In the genomic region with DNA sequence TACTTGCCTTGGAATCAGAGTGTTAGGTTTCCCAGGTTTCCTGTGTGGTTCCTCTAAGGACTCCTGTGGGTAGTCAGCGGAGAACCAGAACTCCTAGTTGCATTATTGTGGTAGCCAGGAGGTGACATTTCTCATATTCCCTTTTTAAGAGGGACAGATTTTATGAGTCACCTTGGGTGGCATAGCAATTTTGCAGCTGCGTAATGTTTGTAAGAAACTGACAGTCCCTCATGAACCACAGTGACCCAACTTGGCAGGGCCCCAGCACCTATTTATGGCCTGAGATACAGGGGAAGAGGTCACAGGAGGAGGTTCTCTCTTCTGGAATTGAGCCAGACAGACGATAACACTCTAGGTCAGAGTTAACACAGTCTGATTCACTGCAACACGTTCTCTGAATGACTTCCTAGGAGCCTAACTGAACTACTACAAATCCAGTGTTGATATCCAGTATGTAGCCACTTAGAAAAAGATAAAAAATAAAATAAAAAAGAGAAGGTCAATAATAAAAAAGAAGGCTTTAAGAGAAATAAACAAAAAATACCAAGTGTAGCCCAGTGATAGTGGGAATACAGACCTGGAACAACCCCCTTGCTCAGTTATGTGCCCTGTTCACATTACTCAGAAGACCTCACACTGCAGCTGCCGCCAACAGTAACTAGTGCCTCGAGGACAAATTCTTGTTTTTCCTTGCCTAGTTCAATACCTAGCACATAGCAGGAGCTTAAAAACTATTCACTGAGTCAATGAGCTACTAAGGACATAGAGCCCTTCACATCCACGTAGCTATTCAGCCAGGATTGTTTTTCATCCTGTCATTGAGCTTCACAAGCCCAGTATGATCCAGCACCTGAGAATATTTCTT, we compare ENCODE assay signal across 8 cellular contexts. TPM values are rescaled to one million over a fixed set of nuclear protein-coding genes. Genes with fewer than 3 reads are reported as not detected.
DNase-seq lines count a peak whose midpoint lies in the region; ATAC-seq and TF ChIP-seq lines count a peak whose summit lies in the region.

No MANE protein-coding gene starts in this region.

- peak overlapping the region in 1 of 3 donors; percentile 10 for H3K4me3 ChIP-seq in liver (ENCODE audit: low read depth in 1 of 3, low read length in 3 of 3)
- peak overlapping the region in 2 of 5 donors; percentile 0 to 11 for H3K4me3 ChIP-seq in subcutaneous abdominal adipose tissue (ENCODE audit: low read depth in 1 of 5, low read length in 5 of 5)

- H3K9ac ChIP-seq in liver (ENCODE audit: low read depth in 1 of 2, low read length in 2 of 2) (peak overlapping the region in 1 of 2 donors; percentile 37), subcutaneous abdominal adipose tissue (ENCODE audit: low read length in 5 of 5) (peak overlapping the region in 2 of 5 donors; percentile 2 to 61)

- 22% methylated on average over 7 of the region's 7 CpGs for WGBS in liver

- TF ChIP-seq RAD21 in liver (IDR thresholded peaks at IDR 0.05), result peak; percentile 58 to 60

- H3K27ac ChIP-seq in liver (ENCODE audit: low read depth in 1 of 2, low read length in 2 of 2), result peak overlapping the region in 1 of 2 donors; percentile 26
- peak overlapping the region; percentile 86 for H3K27ac ChIP-seq in subcutaneous abdominal adipose tissue (ENCODE audit: low read depth, low read length)

- no peaks in the 10 kb centered on the region for H3K9me3 ChIP-seq in liver (ENCODE audit: control insufficient read depth in 4 of 4, low read length in 3 of 4)
- peaks cover 0 to 5% (median 0%) of the 10 kb centered on the region in 5 donors for H3K9me3 ChIP-seq in subcutaneous abdominal adipose tissue (ENCODE audit: control insufficient read depth in 5 of 5, low read length in 5 of 5)

- H3K36me3 ChIP-seq in liver (ENCODE audit: control insufficient read depth in 4 of 4, insufficient read depth in 3 of 4, low read depth in 1 of 4, low read length in 3 of 4) (no peaks in the 10 kb centered on the region), subcutaneous abdominal adipose tissue (ENCODE audit: control insufficient read depth in 5 of 5, insufficient read depth in 5 of 5, low read length in 5 of 5) (no peaks in the 10 kb centered on the region)

- H3K27me3 ChIP-seq in liver (ENCODE audit: control insufficient read depth in 4 of 4, insufficient read depth in 4 of 4, low read length in 3 of 4), result no peaks in the 10 kb centered on the region
- H3K27me3 ChIP-seq in subcutaneous abdominal adipose tissue (ENCODE audit: control insufficient read depth in 5 of 5, insufficient read depth in 4 of 5, low read length in 5 of 5), result no peaks in the 10 kb centered on the region

- ATAC-seq in GM18858 (IDR thresholded peaks at IDR 0.05; ENCODE audit: unreplicated experiment) (peak; percentile 87), HG03139 (IDR thresholded peaks at IDR 0.05; ENCODE audit: unreplicated experiment) (peak; percentile 69)

- TF ChIP-seq CTCF in liver (IDR thresholded peaks at IDR 0.05; ENCODE audit: low read depth, low read length, missing input control), result no peak

- DNase-seq in AML-193 (lab: John Stamatoyannopoulos, UW) (peak; percentile 82 to 86), NCI-H226 (peak; percentile 73), astrocyte of the hippocampus (ENCODE audit: low read depth, low spot score) (peak; percentile 74)
- no peak for DNase-seq in stimulated activated naive CD4-positive, alpha-beta T cell (lab: John Stamatoyannopoulos, UW)

- H3K4me1 ChIP-seq in liver (ENCODE audit: control insufficient read depth in 4 of 4, insufficient read depth in 4 of 4, low read length in 3 of 4) (peaks cover 4 to 12% (median 7%) of the 10 kb centered on the region in 4 donors), subcutaneous abdominal adipose tissue (ENCODE audit: control insufficient read depth in 5 of 5, insufficient read depth in 5 of 5, low read length in 5 of 5) (peaks cover 2 to 44% (median 21%) of the 10 kb centered on the region in 5 donors)

TF ChIP-seq in liver, 16 proteins besides CTCF, POLR2A, EP300 and RAD21:
- TF ChIP-seq SP1 (IDR thresholded peaks at IDR 0.05) (peak; percentile 84), HNF4G (IDR thresholded peaks at IDR 0.05) (no peak), JUND (IDR thresholded peaks at IDR 0.05) (peak; percentile 92 to 96), YY1 (IDR thresholded peaks at IDR 0.05) (peak; percentile 30), TAF1 (conservative IDR thresholded peaks at IDR 0.05) (no peak), GABPA (IDR thresholded peaks at IDR 0.05 in 1 of 2, conservative IDR thresholded peaks at IDR 0.05 in 1 of 2) (no peak), EGR1 (IDR thresholded peaks at IDR 0.05; ENCODE audit: low read depth in 2 of 2) (no peak), NR2F2 (IDR thresholded peaks at IDR 0.05) (peak; percentile 98), FOXA2 (IDR thresholded peaks at IDR 0.05) (no peak), RXRA (IDR thresholded peaks at IDR 0.05) (peak; percentile 94), FOXA1 (IDR thresholded peaks at IDR 0.05) (no peak), HNF4A (conservative IDR thresholded peaks at IDR 0.05) (peak; percentile 69 to 72)
- TF ChIP-seq, protein P1, sequence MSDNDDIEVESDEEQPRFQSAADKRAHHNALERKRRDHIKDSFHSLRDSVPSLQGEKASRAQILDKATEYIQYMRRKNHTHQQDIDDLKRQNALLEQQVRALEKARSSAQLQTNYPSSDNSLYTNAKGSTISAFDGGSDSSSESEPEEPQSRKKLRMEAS (IDR thresholded peaks at IDR 0.05), result peak; percentile 20
- TF ChIP-seq, protein P2, sequence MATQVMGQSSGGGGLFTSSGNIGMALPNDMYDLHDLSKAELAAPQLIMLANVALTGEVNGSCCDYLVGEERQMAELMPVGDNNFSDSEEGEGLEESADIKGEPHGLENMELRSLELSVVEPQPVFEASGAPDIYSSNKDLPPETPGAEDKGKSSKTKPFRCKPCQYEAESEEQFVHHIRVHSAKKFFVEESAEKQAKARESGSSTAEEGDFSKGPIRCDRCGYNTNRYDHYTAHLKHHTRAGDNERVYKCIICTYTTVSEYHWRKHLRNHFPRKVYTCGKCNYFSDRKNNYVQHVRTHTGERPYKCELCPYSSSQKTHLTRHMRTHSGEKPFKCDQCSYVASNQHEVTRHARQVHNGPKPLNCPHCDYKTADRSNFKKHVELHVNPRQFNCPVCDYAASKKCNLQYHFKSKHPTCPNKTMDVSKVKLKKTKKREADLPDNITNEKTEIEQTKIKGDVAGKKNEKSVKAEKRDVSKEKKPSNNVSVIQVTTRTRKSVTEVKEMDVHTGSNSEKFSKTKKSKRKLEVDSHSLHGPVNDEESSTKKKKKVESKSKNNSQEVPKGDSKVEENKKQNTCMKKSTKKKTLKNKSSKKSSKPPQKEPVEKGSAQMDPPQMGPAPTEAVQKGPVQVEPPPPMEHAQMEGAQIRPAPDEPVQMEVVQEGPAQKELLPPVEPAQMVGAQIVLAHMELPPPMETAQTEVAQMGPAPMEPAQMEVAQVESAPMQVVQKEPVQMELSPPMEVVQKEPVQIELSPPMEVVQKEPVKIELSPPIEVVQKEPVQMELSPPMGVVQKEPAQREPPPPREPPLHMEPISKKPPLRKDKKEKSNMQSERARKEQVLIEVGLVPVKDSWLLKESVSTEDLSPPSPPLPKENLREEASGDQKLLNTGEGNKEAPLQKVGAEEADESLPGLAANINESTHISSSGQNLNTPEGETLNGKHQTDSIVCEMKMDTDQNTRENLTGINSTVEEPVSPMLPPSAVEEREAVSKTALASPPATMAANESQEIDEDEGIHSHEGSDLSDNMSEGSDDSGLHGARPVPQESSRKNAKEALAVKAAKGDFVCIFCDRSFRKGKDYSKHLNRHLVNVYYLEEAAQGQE (IDR thresholded peaks at IDR 0.05), result no peak
- TF ChIP-seq, protein P3, sequence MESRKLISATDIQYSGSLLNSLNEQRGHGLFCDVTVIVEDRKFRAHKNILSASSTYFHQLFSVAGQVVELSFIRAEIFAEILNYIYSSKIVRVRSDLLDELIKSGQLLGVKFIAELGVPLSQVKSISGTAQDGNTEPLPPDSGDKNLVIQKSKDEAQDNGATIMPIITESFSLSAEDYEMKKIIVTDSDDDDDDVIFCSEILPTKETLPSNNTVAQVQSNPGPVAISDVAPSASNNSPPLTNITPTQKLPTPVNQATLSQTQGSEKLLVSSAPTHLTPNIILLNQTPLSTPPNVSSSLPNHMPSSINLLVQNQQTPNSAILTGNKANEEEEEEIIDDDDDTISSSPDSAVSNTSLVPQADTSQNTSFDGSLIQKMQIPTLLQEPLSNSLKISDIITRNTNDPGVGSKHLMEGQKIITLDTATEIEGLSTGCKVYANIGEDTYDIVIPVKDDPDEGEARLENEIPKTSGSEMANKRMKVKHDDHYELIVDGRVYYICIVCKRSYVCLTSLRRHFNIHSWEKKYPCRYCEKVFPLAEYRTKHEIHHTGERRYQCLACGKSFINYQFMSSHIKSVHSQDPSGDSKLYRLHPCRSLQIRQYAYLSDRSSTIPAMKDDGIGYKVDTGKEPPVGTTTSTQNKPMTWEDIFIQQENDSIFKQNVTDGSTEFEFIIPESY (IDR thresholded peaks at IDR 0.05), result no peak
- TF ChIP-seq, protein P4, sequence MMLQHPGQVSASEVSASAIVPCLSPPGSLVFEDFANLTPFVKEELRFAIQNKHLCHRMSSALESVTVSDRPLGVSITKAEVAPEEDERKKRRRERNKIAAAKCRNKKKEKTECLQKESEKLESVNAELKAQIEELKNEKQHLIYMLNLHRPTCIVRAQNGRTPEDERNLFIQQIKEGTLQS (IDR thresholded peaks at IDR 0.05), result peak; percentile 46
TF ChIP-seq in liver: peak in this region for 8.

RNA-seq across cellular contexts. Expression of a gene that starts 50.7 kb away (rescaled TPM):
- 1 to 10 TPM in 1 of 2 donors, under 1 TPM in 1; 0.70 to 2.8 TPM for total RNA-seq in liver
- 1 to 10 TPM in 1 of 2 donors, under 1 TPM in 1; 0.44 to 2.2 TPM for polyA plus RNA-seq in liver

Comparison
In these comparisons a context has a peak if more than half of its experiments do, and no peak if none do; other contexts are left out.
1. DNase-seq: peak in AML-193 (2 of 2), NCI-H226 (single experiment) and astrocyte of the hippocampus (single experiment); none in stimulated activated naive CD4-positive, alpha-beta T cell (0 of 6).